Comparison of ENCODE assay signal across 8 cellular contexts in the genomic region with DNA sequence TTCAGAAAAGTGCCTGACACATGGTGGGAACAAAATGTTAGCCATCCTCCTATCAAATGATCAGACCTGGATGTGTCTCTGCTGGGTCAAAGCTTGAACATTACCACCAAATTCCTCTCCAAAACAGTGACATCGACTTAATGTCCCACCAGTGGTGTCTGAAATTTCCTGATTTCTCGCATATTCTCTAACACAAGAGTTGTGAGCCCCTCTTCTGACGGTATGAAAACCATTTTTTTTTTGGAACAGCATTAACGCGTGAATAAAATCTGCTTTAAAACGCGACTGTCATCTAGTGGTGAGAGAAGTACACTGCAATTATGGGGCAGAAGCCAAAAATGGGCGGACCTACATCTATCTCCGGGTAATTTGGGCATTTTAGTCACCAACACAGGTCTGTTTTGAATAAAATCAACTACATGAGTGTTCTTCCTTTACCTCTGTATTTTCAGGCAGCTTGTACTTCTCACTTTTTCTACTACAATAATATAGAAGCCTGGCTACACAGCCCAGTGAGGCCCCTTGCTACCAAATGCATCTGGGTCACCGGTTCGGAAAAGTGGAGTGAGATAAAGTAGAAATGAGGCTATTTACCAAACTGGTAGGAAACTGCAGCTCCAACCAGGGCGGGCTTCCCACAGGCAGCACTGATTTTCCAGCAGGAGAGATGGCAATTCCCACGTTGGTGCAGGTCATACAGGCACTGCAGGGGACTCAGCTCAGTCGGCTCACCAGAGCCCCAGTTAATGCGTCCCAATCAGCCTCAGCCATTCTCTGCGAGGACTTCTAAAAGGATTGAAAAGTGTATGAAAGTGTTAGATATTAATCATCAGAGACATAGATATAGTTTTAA. TPM values are rescaled to one million over a fixed set of nuclear protein-coding genes. Genes with fewer than 3 reads are reported as not detected.
A peak's percentile ranks its signal among the peaks of the same experiment; 100 is the strongest.
DNase-seq lines count a peak whose midpoint lies in the region; ATAC-seq and TF ChIP-seq lines count a peak whose summit lies in the region.

No MANE protein-coding gene starts in this region.

- H2AFZ ChIP-seq in GM23338: no peak overlapping the region

- peaks cover 6% of the 10 kb centered on the region for H3K4me1 ChIP-seq in Caco-2
- no peaks in the 10 kb centered on the region for H3K4me1 ChIP-seq in GM23338 (ENCODE audit: insufficient read depth)
- H3K4me1 ChIP-seq in naive thymus-derived CD4-positive, alpha-beta T cell (ENCODE audit: control insufficient read depth in 2 of 2, insufficient read depth in 2 of 2, low read length in 2 of 2): peaks cover 0 to 8% of the 10 kb centered on the region in 2 donors
- peaks cover 7% of the 10 kb centered on the region for H3K4me1 ChIP-seq in vagina

- H3K9me3 Mint-ChIP-seq in Caco-2 (ENCODE audit: unreplicated experiment) (no peaks in the 10 kb centered on the region), GM23338 (no peaks in the 10 kb centered on the region; the same call in 2 of the 3 replicates)
- H3K9me3 Mint-ChIP-seq in naive thymus-derived CD4-positive, alpha-beta T cell: no peaks in the 10 kb centered on the region

- H3K27ac Mint-ChIP-seq in Caco-2 (ENCODE audit: unreplicated experiment) (no peak overlapping the region), GM23338 (no peak overlapping the region)
- peak overlapping the region in 1 of 9 donors; percentile 48 for H3K27ac Mint-ChIP-seq in naive thymus-derived CD4-positive, alpha-beta T cell

- H3K9me3 ChIP-seq in Caco-2 (no peaks in the 10 kb centered on the region), vagina (no peaks in the 10 kb centered on the region)
- no peaks in the 10 kb centered on the region for H3K9me3 ChIP-seq in naive thymus-derived CD4-positive, alpha-beta T cell (ENCODE audit: control insufficient read depth in 2 of 3, low read length in 3 of 3)

- H3K4me3 Mint-ChIP-seq in Caco-2 (ENCODE audit: unreplicated experiment): no peak overlapping the region
- peak overlapping the region; percentile 6; the same call in 1 of the 3 replicates for H3K4me3 Mint-ChIP-seq in GM23338
- H3K4me3 Mint-ChIP-seq in naive thymus-derived CD4-positive, alpha-beta T cell: no peak overlapping the region

- no peaks in the 10 kb centered on the region for H4K20me1 ChIP-seq in GM23338 (replicated peaks; ENCODE audit: insufficient read depth)

- no peaks in the 10 kb centered on the region; the same call in 1 of the 2 replicates for H3K36me3 ChIP-seq in Caco-2 (ENCODE audit: control insufficient read depth, insufficient read depth, low read length)
- H3K36me3 ChIP-seq in GM23338 (ENCODE audit: insufficient read depth): 0 out of 2 replicates have a peak, but pooled peaks cover under 1% of the 10 kb centered on the region
- no peaks in the 10 kb centered on the region for H3K36me3 ChIP-seq in naive thymus-derived CD4-positive, alpha-beta T cell (ENCODE audit: control insufficient read depth in 2 of 3, insufficient read depth in 3 of 3, low read length in 3 of 3)
- H3K36me3 ChIP-seq in vagina: no peaks in the 10 kb centered on the region

- H3K4me1 Mint-ChIP-seq in Caco-2 (ENCODE audit: low read depth, unreplicated experiment) (peaks cover 12% of the 10 kb centered on the region), GM23338 (peaks cover 13% of the 10 kb centered on the region)
- H3K4me1 Mint-ChIP-seq in naive thymus-derived CD4-positive, alpha-beta T cell: peaks cover 4 to 45% (median 6%) of the 10 kb centered on the region in 7 donors

- BruUV-seq in Caco-2 (replicated peaks; lab: Mats Ljungman, UMichigan): no TSS peak

- H3K4me2 ChIP-seq in GM23338: no peak overlapping the region

- intact Hi-C loops in Caco-2 (cut with micrococcal nuclease; ENCODE audit: unreplicated experiment) (loop anchor here (1.0 to 10.0 kb wide), 5 partner anchors 26 to 459 kb away; a partner anchor contains a TSS), vagina (cut with DNase I) (loop anchor here (10.0 kb wide), 1 partner anchor 491 kb away; no protein-coding TSS in a partner anchor)
- intact Hi-C loops in naive thymus-derived CD4-positive, alpha-beta T cell (cut with micrococcal nuclease): loop anchor here (1.0 to 10.0 kb wide), 12 partner anchors 29 to 492 kb away; a partner anchor contains a TSS

- peak; percentile 88 to 94 for TF ChIP-seq CTCF in Caco-2 (IDR thresholded peaks at IDR 0.05; ENCODE audit: insufficient read depth in 1 of 2, low read depth in 1 of 2, low read length in 1 of 2, severe bottlenecking in 1 of 2, unreplicated experiment in 1 of 2)
- TF ChIP-seq CTCF in GM23338 (conservative IDR thresholded peaks at IDR 0.05; ENCODE audit: low read depth in 2 of 2): peak; percentile 85 to 93
- TF ChIP-seq CTCF in WI38 (IDR thresholded peaks at IDR 0.05; ENCODE audit: low read depth, low read length): peak; percentile 93
- TF ChIP-seq CTCF in epithelial cell of proximal tubule (conservative IDR thresholded peaks at IDR 0.05; ENCODE audit: low read depth, low read length): peak; percentile 97
- TF ChIP-seq CTCF in vagina (IDR thresholded peaks at IDR 0.05): peak; percentile 68 to 83 (median 70)

- H3K27me3 ChIP-seq in Caco-2 (replicated peaks; ENCODE audit: control insufficient read depth, insufficient read depth, low read length) (no peaks in the 10 kb centered on the region), GM23338 (ENCODE audit: insufficient read depth) (no peaks in the 10 kb centered on the region), vagina (no peaks in the 10 kb centered on the region)
- H3K27me3 ChIP-seq in naive thymus-derived CD4-positive, alpha-beta T cell (ENCODE audit: control insufficient read depth in 2 of 2, insufficient read depth in 2 of 2, low read length in 2 of 2): no peaks in the 10 kb centered on the region

- no peaks in the 10 kb centered on the region for H3K9me2 ChIP-seq in GM23338 (ENCODE audit: insufficient read depth)

- no peaks in the 10 kb centered on the region for H3K79me2 ChIP-seq in GM23338 (replicated peaks; ENCODE audit: insufficient read depth)

- H3F3A ChIP-seq in GM23338 (replicated peaks; ENCODE audit: low read depth): no peaks in the 10 kb centered on the region

- H3K36me3 Mint-ChIP-seq in Caco-2 (ENCODE audit: insufficient read depth, unreplicated experiment) (peaks cover 8% of the 10 kb centered on the region), GM23338 (ENCODE audit: low read depth) (no peaks in the 10 kb centered on the region; the same call in 2 of the 3 replicates)
- peaks cover 0 to 4% (median 2%) of the 10 kb centered on the region in 5 donors for H3K36me3 Mint-ChIP-seq in naive thymus-derived CD4-positive, alpha-beta T cell

- CTCF ChIA-PET in Caco-2 (lab: Charles Lee): interaction anchor here (0.6 to 0.7 kb wide), 2 partner anchors 82 to 462 kb away, joined by 3 to 4 read pairs; no protein-coding TSS in a partner anchor
- CTCF ChIA-PET in naive thymus-derived CD4-positive, alpha-beta T cell (lab: Charles Lee): interaction anchor here (0.7 to 2.1 kb wide), 6 partner anchors 29 to 492 kb away, joined by 3 to 12 read pairs (median 6); a partner anchor contains a TSS

- H3K4me3 ChIP-seq in Caco-2 (ENCODE audit: low read depth, low read length) (no peak overlapping the region), GM23338 (no peak overlapping the region), WI38 (ENCODE audit: low read depth, low read length) (no peak overlapping the region), epithelial cell of proximal tubule (ENCODE audit: low read depth, low read length) (no peak overlapping the region), vagina (no peak overlapping the region)
- H3K4me3 ChIP-seq in naive thymus-derived CD4-positive, alpha-beta T cell (ENCODE audit: low read length): no peak overlapping the region

- POLR2A ChIA-PET in Caco-2 (lab: Charles Lee): no interaction called here
- POLR2A ChIA-PET in naive thymus-derived CD4-positive, alpha-beta T cell (lab: Charles Lee): no interaction called here

- DNase-seq in Caco-2 (peak in 1 of 2 experiments; percentile 59), GM23338 (ENCODE audit: low spot score) (peak; percentile 74), NCI-H2107 treated with DMSO at 0.1 percent for 48 hours (lab: John Stamatoyannopoulos, UW; ENCODE audit: unreplicated experiment) (peak; percentile 38), epithelial cell of proximal tubule (ENCODE audit: low read depth) (no peak), vagina (ENCODE audit: extremely low spot score in 2 of 2) (no peak)
- DNase-seq in naive thymus-derived CD4-positive, alpha-beta T cell: peak in 7 of 9 donors; percentile 35 to 68 (median 59)

- H3K27ac ChIP-seq in GM23338 (ENCODE audit: low read depth) (no peak overlapping the region), vagina (no peak overlapping the region)
- no peak overlapping the region for H3K27ac ChIP-seq in naive thymus-derived CD4-positive, alpha-beta T cell (ENCODE audit: low read depth, low read length)

- no peaks in the 10 kb centered on the region for H3K27me3 Mint-ChIP-seq in Caco-2 (ENCODE audit: insufficient read depth, unreplicated experiment)
- H3K27me3 Mint-ChIP-seq in GM23338 (ENCODE audit: insufficient read depth, low read depth, poor library complexity): no peaks in the 10 kb centered on the region
- peaks cover 3 to 13% (median 8%) of the 10 kb centered on the region in 5 donors for H3K27me3 Mint-ChIP-seq in naive thymus-derived CD4-positive, alpha-beta T cell

- ATAC-seq in GM23338: peak; percentile 60
- ATAC-seq in naive thymus-derived CD4-positive, alpha-beta T cell: peak; percentile 94
- no peak for ATAC-seq in HG02840 (IDR thresholded peaks at IDR 0.05; ENCODE audit: low FRiP score, unreplicated experiment)

- TF ChIP-seq POLR2A in vagina (IDR thresholded peaks at IDR 0.05): no peak

TF ChIP-seq in GM23338, 12 proteins besides CTCF, POLR2A, EP300 and RAD21:
- TF ChIP-seq ZNF331 (CRISPR knock-in tag; IDR thresholded peaks at IDR 0.05; ENCODE audit: low read depth): no peak
- no peak for TF ChIP-seq NANOG (IDR thresholded peaks at IDR 0.05; ENCODE audit: borderline replicate concordance)

RNA-seq across cellular contexts. Expression of a gene that starts 27.4 kb away (rescaled TPM):
- total RNA-seq in Caco-2 (2022) (44.3 and 50.5 TPM in 2 replicates), epithelial cell of proximal tubule (15.2 and 23.7 TPM in 2 replicates), vagina (8.6 TPM)
- 41.5 and 43.1 TPM in 2 replicates for total RNA-seq in GM23338 (2014; rRNA removed; shearing (Covaris generic))
- polyA plus RNA-seq in GM23338 (2016; fragmentation: Nextera tagmentation; extraction: Ambion mirVana): 55.2 and 56.9 TPM in 2 replicates
- 10 to 100 TPM in 4 of 5 experiments, 1 to 10 TPM in 1; 4.9 to 41.0 (median 13.1) TPM for total RNA-seq in naive thymus-derived CD4-positive, alpha-beta T cell
- polyA plus RNA-seq in naive thymus-derived CD4-positive, alpha-beta T cell: 10 to 100 TPM in 1 of 2 donors, 1 to 10 TPM in 1; 5.4 to 13.3 TPM

RNA-seq across cellular contexts. Expression of a gene that starts 27.6 kb away (rescaled TPM):
- 275 and 299 TPM in 2 replicates for total RNA-seq in Caco-2 (2022)
- 269 and 287 TPM in 2 replicates for total RNA-seq in GM23338 (2014; rRNA removed; shearing (Covaris generic))
- 154 and 167 TPM in 2 replicates for polyA plus RNA-seq in GM23338 (2016; fragmentation: Nextera tagmentation; extraction: Ambion mirVana)
- total RNA-seq in epithelial cell of proximal tubule: 182 and 185 TPM in 2 replicates
- total RNA-seq in naive thymus-derived CD4-positive, alpha-beta T cell: 100 to 1,000 TPM in 1 of 5 experiments, 10 to 100 TPM in 4; 41.4 to 148 (median 61.9) TPM
- 10 to 100 TPM; 40.2 to 68.0 TPM for polyA plus RNA-seq in naive thymus-derived CD4-positive, alpha-beta T cell
- total RNA-seq in vagina: 159 TPM

Comparison
In these comparisons a context has a peak if more than half of its experiments do, and no peak if none do; other contexts are left out.
1. DNase-seq: peak in GM23338 (single experiment), NCI-H2107 treated with DMSO at 0.1 percent for 48 hours (single experiment) and naive thymus-derived CD4-positive, alpha-beta T cell (7 of 9); none in epithelial cell of proximal tubule (single experiment) and vagina (0 of 2).
2. Peak in every context shown above with its lines, with median percentiles within 50 percentile points of each other: CTCF ChIP-seq.